Comparison of ENCODE assay signal across 10 cellular contexts in genomic region chr17:57890857-57891232, GRCh38. TPM values are rescaled to one million over a fixed set of nuclear protein-coding genes. Genes with fewer than 3 reads are reported as not detected.
DNase-seq lines count a peak whose midpoint lies in the region; ATAC-seq and TF ChIP-seq lines count a peak whose summit lies in the region.
"Had no signal": no experiment of that assay in that cellular context is flagged by ENCODE, and none has a peak within 500 bp of the region (broad histone marks: within the 10 kb centered on the region; RNA-seq: fewer than 3 reads in every experiment).

No MANE protein-coding gene starts in this region.

- H3K79me1 ChIP-seq in neuronal stem cell (ENCODE audit: low read depth, low read length): peaks cover 3% of the 10 kb centered on the region

- no CpG with 5 or more reads among the region's 4 CpGs for WGBS in neuronal stem cell (ENCODE audit: extremely low coverage in 2 of 2, insufficient read length in 2 of 2, insufficient replicate concordance in 1 of 2), 2 donors
- 77% methylated on average over 4 of the region's 4 CpGs for WGBS in urinary bladder

- H2AK5ac ChIP-seq in neuronal stem cell (ENCODE audit: low read depth, low read length): peak overlapping the region; percentile 51

- H3K18ac ChIP-seq in neuronal stem cell (ENCODE audit: low read length): peak overlapping the region; percentile 84

- H4K8ac ChIP-seq in neuronal stem cell (ENCODE audit: low read depth, low read length): no peak overlapping the region

- no peak overlapping the region for H2BK15ac ChIP-seq in neuronal stem cell (ENCODE audit: low read length)

- H2BK120ac ChIP-seq in neuronal stem cell (ENCODE audit: low read depth, low read length): no peak overlapping the region

- no peak overlapping the region for H2AFZ ChIP-seq in fibroblast of lung (ENCODE audit: low read length)
- no peak overlapping the region for H2AFZ ChIP-seq in neuronal stem cell (ENCODE audit: low read length)

- H3K4me3 ChIP-seq in fibroblast of lung (replicated peaks in 1 of 4; ENCODE audit: control extremely low read depth in 1 of 4, insufficient read depth in 1 of 4, low read depth in 3 of 4, low read length in 4 of 4) (no peak overlapping the region), neuronal stem cell (ENCODE audit: low read length in 2 of 2) (no peak overlapping the region), urinary bladder (ENCODE audit: low read depth, low read length) (no peak overlapping the region)

- no peak overlapping the region for H2BK5ac ChIP-seq in neuronal stem cell (ENCODE audit: low read length)

- H3K9ac ChIP-seq in fibroblast of lung (ENCODE audit: insufficient read depth, low read length): no peak overlapping the region
- no peak overlapping the region for H3K9ac ChIP-seq in neuronal stem cell (ENCODE audit: low read depth, low read length, poor library complexity)

- peak overlapping the region; percentile 53 for H3K27ac ChIP-seq in fibroblast of lung (ENCODE audit: insufficient read depth, low read length)
- H3K27ac ChIP-seq in neuronal stem cell (replicated peaks; ENCODE audit: low read length): no peak overlapping the region
- H3K27ac ChIP-seq in urinary bladder (ENCODE audit: low read depth): peak overlapping the region; percentile 60

- H3K4ac ChIP-seq in neuronal stem cell (ENCODE audit: low read length): no peak overlapping the region

- H3K4me1 ChIP-seq in fibroblast of lung (ENCODE audit: control insufficient read depth, extremely low read depth, insufficient read depth, low read length) (peaks cover 34% of the 10 kb centered on the region), neuronal stem cell (ENCODE audit: control insufficient read depth in 2 of 2, insufficient read depth in 1 of 2, low read depth in 1 of 2, low read length in 2 of 2) (peaks cover 20 to 24% of the 10 kb centered on the region in 2 donors), urinary bladder (ENCODE audit: insufficient read depth) (peaks cover 1% of the 10 kb centered on the region)

- no peak overlapping the region for H3K4me2 ChIP-seq in fibroblast of lung (ENCODE audit: extremely low read depth, insufficient read depth, low read length)
- no peak overlapping the region for H3K4me2 ChIP-seq in neuronal stem cell (ENCODE audit: insufficient read depth, low read length, poor library complexity, severe bottlenecking)

- peaks cover 17% of the 10 kb centered on the region for H3K79me2 ChIP-seq in fibroblast of lung (ENCODE audit: control insufficient read depth, insufficient read depth, low read length)

- ATAC-seq in SK-N-SH treated with all-trans-retinoic acid at 6 μM for 48 hours (peak; percentile 14), HG03135 (IDR thresholded peaks at IDR 0.05; ENCODE audit: unreplicated experiment) (no peak)
- ATAC-seq: activated CD8-positive, alpha-beta T cell treated with anti-CD3 and anti-CD28 coated beads, Interleukin-2, amount 10 ng/mL, durations not matched to agents 7 days and 5 days had no signal

- TF ChIP-seq CTCF in fibroblast of lung (conservative IDR thresholded peaks at IDR 0.05 in 1 of 2, IDR thresholded peaks at IDR 0.05 in 1 of 2; ENCODE audit: low read depth in 1 of 2, low read length in 2 of 2): no peak

- DNase-seq in fibroblast of lung (ENCODE audit: low read depth in 2 of 2): no peak
- no peak for DNase-seq in neuronal stem cell (ENCODE audit: low spot score)
- no peak for DNase-seq in SHP77 treated with DMSO at 0.1 percent for 48 hours (lab: John Stamatoyannopoulos, UW)
- DNase-seq in NCI-H2171 treated with DMSO at 0.1 percent for 48 hours (lab: John Stamatoyannopoulos, UW): no peak
- DNase-seq: activated CD8-positive, alpha-beta T cell treated with anti-CD3 and anti-CD28 coated beads, Interleukin-2, amount 10 ng/mL, durations not matched to agents 7 days and 5 days; activated naive CD4-positive, alpha-beta T cell treated with anti-CD3 and anti-CD28 coated beads for 36 hours; Karpas-422 had no signal

- H3K27me3 ChIP-seq in fibroblast of lung (ENCODE audit: control insufficient read depth, insufficient read depth, low read length) (no peaks in the 10 kb centered on the region), neuronal stem cell (ENCODE audit: control insufficient read depth in 3 of 3, insufficient read depth in 3 of 3, low read depth in 1 of 3, low read length in 3 of 3) (no peaks in the 10 kb centered on the region)

- H4K20me1 ChIP-seq in fibroblast of lung (ENCODE audit: control insufficient read depth, extremely low read depth, insufficient read depth, low read length): no peaks in the 10 kb centered on the region

- H3K9me3 ChIP-seq in fibroblast of lung (ENCODE audit: control insufficient read depth, insufficient read depth, low read depth, low read length): no peaks in the 10 kb centered on the region
- H3K9me3 ChIP-seq in neuronal stem cell (replicated peaks in 1 of 2; ENCODE audit: control insufficient read depth in 2 of 2, insufficient read depth in 1 of 2, low read depth in 1 of 2, low read length in 2 of 2): no peaks in the 10 kb centered on the region

- H3K23ac ChIP-seq in neuronal stem cell (ENCODE audit: low read depth, low read length, poor library complexity): no peak overlapping the region

- H3K14ac ChIP-seq in neuronal stem cell (ENCODE audit: low read length): no peak overlapping the region

- H4K91ac ChIP-seq in neuronal stem cell (ENCODE audit: low read depth, low read length, poor library complexity): no peak overlapping the region

- no peaks in the 10 kb centered on the region for H3K36me3 ChIP-seq in fibroblast of lung (ENCODE audit: control insufficient read depth, insufficient read depth, low read length)
- peaks cover 0 to 12% of the 10 kb centered on the region in 2 donors for H3K36me3 ChIP-seq in neuronal stem cell (replicated peaks in 1 of 2; ENCODE audit: control insufficient read depth in 2 of 2, insufficient read depth in 2 of 2, low read length in 2 of 2)
- H3K36me3 ChIP-seq in urinary bladder (ENCODE audit: insufficient read depth): no peaks in the 10 kb centered on the region

- peak overlapping the region; percentile 67 for H2BK12ac ChIP-seq in neuronal stem cell (ENCODE audit: low read length)

TF ChIP-seq in SK-N-SH treated with all-trans-retinoic acid at 6 μM for 48 hours, 23 proteins besides CTCF, POLR2A, EP300 and RAD21:
- no peak for TF ChIP-seq ZNF8 (CRISPR knock-in tag; IDR thresholded peaks at IDR 0.05)
TF ChIP-seq in SK-N-SH treated with all-trans-retinoic acid at 6 μM for 48 hours: peak in this region for 0.

RNA-seq across cellular contexts. Expression of gene MRPS23, which starts 41.0 kb away (rescaled TPM):
- total RNA-seq in fibroblast of lung (18.5 and 27.9 TPM in 2 replicates), urinary bladder (17.3 TPM)
- polyA plus RNA-seq in fibroblast of lung (40.0 and 57.6 TPM in 2 replicates), urinary bladder (41.2 TPM)
- polyA plus RNA-seq in fibroblast of lung (2012): 43.7 and 57.2 TPM in 2 replicates
- 23.0 and 43.6 TPM in 2 replicates for polyA minus RNA-seq in fibroblast of lung (ENCODE audit: low replicate concordance)
- 21.6 TPM for polyA plus RNA-seq in neuronal stem cell (2013, experiment 1 of 2)
- 19.9 TPM for polyA plus RNA-seq in neuronal stem cell (2013, experiment 2 of 2)
